Comparison of ENCODE assay signal across 11 cellular contexts in genomic region chr1:201876148-201876547, GRCh38. TPM values are rescaled to one million over a fixed set of nuclear protein-coding genes. Genes with fewer than 3 reads are reported as not detected.
DNase-seq lines count a peak whose midpoint lies in the region; ATAC-seq, FAIRE-seq and TF ChIP-seq lines count a peak whose summit lies in the region.
"Had no signal": no experiment of that assay in that cellular context is flagged by ENCODE, and none has a peak within 500 bp of the region (broad histone marks: within the 10 kb centered on the region; RNA-seq: fewer than 3 reads in every experiment).

No MANE protein-coding gene starts in this region.

- H3K27ac ChIP-seq in HCT116 (ENCODE audit: low read depth, low read length) (no peak overlapping the region), WERI-Rb-1 (peak overlapping the region; percentile 17; the same call in 1 of the 2 replicates), keratinocyte (ENCODE audit: control insufficient read depth, insufficient read depth, low read length) (no peak overlapping the region), left lung (no peak overlapping the region)

- peaks cover 0 to 8% of the 10 kb centered on the region in 2 experiments; a peak in 1 of 4 replicates for H3K4me1 ChIP-seq in HCT116 (ENCODE audit: control insufficient read depth in 1 of 2, insufficient read depth in 2 of 2, low read length in 2 of 2)
- peaks cover 4% of the 10 kb centered on the region for H3K4me1 ChIP-seq in keratinocyte (ENCODE audit: control insufficient read depth, extremely low read depth, insufficient read depth, low read length)
- no peaks in the 10 kb centered on the region for H3K4me1 ChIP-seq in left lung

- no peak for FAIRE-seq in keratinocyte (lab: Jason Lieb, UNC)
- FAIRE-seq: colon, kidney had no signal

- H3K27ac Mint-ChIP-seq in activated T-helper 2 cell treated with anti-CD3 and anti-CD28 coated beads, Interferon-gamma antibody, Interleukin-2, Interleukin-4, amounts not matched to agents 10 μg/mL and 5 μg/mL and 100 μg/mL, durations not matched to agents 14 hours and 24 hours and 36 hours = no peak overlapping the region

- dilution Hi-C loops in keratinocyte (cut with MboI; ENCODE audit: extremely low pct_ligation_motif_present, low sequenced_read_pairs) = no loop called here

- no peaks in the 10 kb centered on the region for H3K4me1 Mint-ChIP-seq in activated T-helper 2 cell treated with anti-CD3 and anti-CD28 coated beads, Interferon-gamma antibody, Interleukin-2, Interleukin-4, amounts not matched to agents 10 μg/mL and 5 μg/mL and 100 μg/mL, durations not matched to agents 14 hours and 24 hours and 36 hours (ENCODE audit: low read depth)

- no TSS peak for BruUV-seq in HCT116 (replicated peaks; lab: Mats Ljungman, UMichigan)

- no peak overlapping the region for H3K4me3 ChIP-seq in AG04449 (ENCODE audit: low read depth, low read length)
- no peak overlapping the region for H3K4me3 ChIP-seq in HCT116 (replicated peaks in 1 of 2; ENCODE audit: low read depth in 1 of 2, low read length in 2 of 2)
- H3K4me3 ChIP-seq in WERI-Rb-1 (ENCODE audit: low read depth, low read length) = no peak overlapping the region
- no peak overlapping the region for H3K4me3 ChIP-seq in keratinocyte (ENCODE audit: control insufficient read depth in 2 of 3, extremely low read depth in 1 of 3, insufficient read depth in 2 of 3, low read depth in 1 of 3, low read length in 3 of 3)
- no peak overlapping the region for H3K4me3 ChIP-seq in left lung

- no peaks in the 10 kb centered on the region for H3K9me1 ChIP-seq in keratinocyte (ENCODE audit: control insufficient read depth, extremely low read depth, insufficient read depth, low read length)

- TF ChIP-seq RAD21 in HCT116 (IDR thresholded peaks at IDR 0.05; ENCODE audit: low read depth) = peak; percentile 44

- no peaks in the 10 kb centered on the region for H3K27me3 ChIP-seq in HCT116 (ENCODE audit: insufficient read depth, low read length)
- H3K27me3 ChIP-seq in WERI-Rb-1 (ENCODE audit: insufficient read depth, low read depth, severe bottlenecking) = no peaks in the 10 kb centered on the region
- H3K27me3 ChIP-seq in keratinocyte (ENCODE audit: control insufficient read depth, extremely low read depth, insufficient read depth, low read length) = no peaks in the 10 kb centered on the region
- H3K27me3 ChIP-seq in left lung = no peaks in the 10 kb centered on the region

- H3K9me3 Mint-ChIP-seq in activated T-helper 2 cell treated with anti-CD3 and anti-CD28 coated beads, Interferon-gamma antibody, Interleukin-2, Interleukin-4, amounts not matched to agents 10 μg/mL and 5 μg/mL and 100 μg/mL, durations not matched to agents 14 hours and 24 hours and 36 hours = no peaks in the 10 kb centered on the region

- H3K79me2 ChIP-seq in HCT116 (ENCODE audit: insufficient read depth, low read length) = no peaks in the 10 kb centered on the region
- H3K79me2 ChIP-seq in keratinocyte (ENCODE audit: control insufficient read depth, insufficient read depth, low read length) = no peaks in the 10 kb centered on the region

- RAD21 ChIA-PET in HCT116 (lab: Charles Lee; ENCODE audit: low non-redundant PET in 1 of 2, low total read pairs in 2 of 2, uncharacterized antibody in 2 of 2, unreplicated experiment in 2 of 2) = no interaction called here

- H3K9ac ChIP-seq in HCT116 (ENCODE audit: low read length) = no peak overlapping the region
- no peak overlapping the region for H3K9ac ChIP-seq in keratinocyte (ENCODE audit: control insufficient read depth, extremely low read depth, insufficient read depth, low read length)

- H3K4me2 ChIP-seq in HCT116 (ENCODE audit: low read length) = no peak overlapping the region
- H3K4me2 ChIP-seq in keratinocyte (ENCODE audit: control insufficient read depth, extremely low read depth, insufficient read depth, low read depth, low read length) = no peak overlapping the region

- H2AFZ ChIP-seq in HCT116 (ENCODE audit: low read depth, low read length, poor library complexity, severe bottlenecking) (no peak overlapping the region), keratinocyte (ENCODE audit: control insufficient read depth, low read length) (no peak overlapping the region)

- H3K9me3 ChIP-seq in HCT116 (ENCODE audit: control insufficient read depth in 1 of 2, insufficient read depth in 1 of 2, low read depth in 1 of 2, low read length in 2 of 2) (no peaks in the 10 kb centered on the region), WERI-Rb-1 (ENCODE audit: severe bottlenecking) (no peaks in the 10 kb centered on the region), keratinocyte (ENCODE audit: control insufficient read depth, low read depth, low read length) (no peaks in the 10 kb centered on the region), left lung (no peaks in the 10 kb centered on the region)

- H3K36me3 ChIP-seq in HCT116 (ENCODE audit: control insufficient read depth in 1 of 2, insufficient read depth in 2 of 2, low read length in 2 of 2) = peaks cover 22 to 47% of the 10 kb centered on the region in 2 experiments; a peak in 3 of 4 replicates
- H3K36me3 ChIP-seq in WERI-Rb-1 = peaks cover 98% of the 10 kb centered on the region
- H3K36me3 ChIP-seq in keratinocyte (ENCODE audit: control insufficient read depth in 2 of 2, extremely low read depth in 1 of 2, insufficient read depth in 2 of 2, low read length in 2 of 2) = peaks cover 21 to 28% of the 10 kb centered on the region in 2 experiments
- peaks cover 0 to 57% of the 10 kb centered on the region in 2 donors for H3K36me3 ChIP-seq in left lung

- TF ChIP-seq POLR2A in HCT116 (IDR thresholded peaks at IDR 0.05; ENCODE audit: borderline replicate concordance, extremely low read depth, insufficient read depth, insufficient read length) = no peak

- H3K36me3 Mint-ChIP-seq in activated T-helper 2 cell treated with anti-CD3 and anti-CD28 coated beads, Interferon-gamma antibody, Interleukin-2, Interleukin-4, amounts not matched to agents 10 μg/mL and 5 μg/mL and 100 μg/mL, durations not matched to agents 14 hours and 24 hours and 36 hours (ENCODE audit: low read depth) = peaks cover 60% of the 10 kb centered on the region

- TF ChIP-seq CTCF in AG04449 (IDR thresholded peaks at IDR 0.05; ENCODE audit: insufficient read depth, low read length, missing control alignments) = peak; percentile 29
- peak; percentile 39 to 64 (median 55); a peak in 5 of 6 replicates for TF ChIP-seq CTCF in HCT116 (IDR thresholded peaks at IDR 0.05 in 2 of 3, conservative IDR thresholded peaks at IDR 0.05 in 1 of 3; ENCODE audit: borderline replicate concordance in 1 of 3, insufficient read depth in 1 of 3, low read depth in 2 of 3, low read length in 2 of 3)
- peak; percentile 71 for TF ChIP-seq CTCF in WERI-Rb-1 (IDR thresholded peaks at IDR 0.05; ENCODE audit: low read depth, low read length)
- peak; percentile 31 to 41 (median 36) for TF ChIP-seq CTCF in keratinocyte (optimal IDR thresholded peaks at IDR 0.05 in 1 of 3, IDR thresholded peaks at IDR 0.05 in 1 of 3, conservative IDR thresholded peaks at IDR 0.05 in 1 of 3; ENCODE audit: extremely low read depth in 1 of 3, insufficient read depth in 2 of 3, low read length in 3 of 3)
- TF ChIP-seq CTCF in left lung (IDR thresholded peaks at IDR 0.05) = no peak

- ATAC-seq in HCT116 (peak; percentile 61), GM18868 (IDR thresholded peaks at IDR 0.05; ENCODE audit: unreplicated experiment) (no peak), left lung (no peak)

- DNase-seq in AG04449 (ENCODE audit: low read depth, low spot score) (no peak), HCT116 (ENCODE audit: low read depth, low spot score) (no peak), WERI-Rb-1 (peak; percentile 82), keratinocyte (ENCODE audit: low read depth, low spot score) (no peak), left lung (no peak), glomerular visceral epithelial cell (ENCODE audit: extremely low spot score) (no peak)
- no peak for DNase-seq in activated T-helper 2 cell treated with anti-CD3 and anti-CD28 coated beads, Interferon-gamma antibody, Interleukin-2, Interleukin-4, amounts not matched to agents 10 μg/mL and 5 μg/mL and 100 μg/mL, durations not matched to agents 14 hours and 24 hours and 36 hours (ENCODE audit: low spot score)
- DNase-seq: kidney, NCI-H446 treated with DMSO at 0.1 percent for 48 hours had no signal

- CTCF ChIA-PET in AG04449 (lab: Yijun Ruan, JAX) = interaction anchor here (0.6 to 12.5 kb wide), 5 partner anchors 7 to 95 kb away, joined by 3 to 244 read pairs (median 3); no protein-coding TSS in a partner anchor
- CTCF ChIA-PET in HCT116 (lab: Charles Lee) = interaction anchor here (0.6 kb wide), 1 partner anchor 9 kb away, joined by 3 read pairs; no protein-coding TSS in a partner anchor

- H3K9me2 ChIP-seq in HCT116 (ENCODE audit: insufficient read depth) = no peaks in the 10 kb centered on the region

- POLR2A ChIA-PET in AG04449 (lab: Yijun Ruan, JAX) = no interaction called here
- POLR2A ChIA-PET in HCT116 (lab: Charles Lee) = no interaction called here

- no peaks in the 10 kb centered on the region for H3K27me3 Mint-ChIP-seq in activated T-helper 2 cell treated with anti-CD3 and anti-CD28 coated beads, Interferon-gamma antibody, Interleukin-2, Interleukin-4, amounts not matched to agents 10 μg/mL and 5 μg/mL and 100 μg/mL, durations not matched to agents 14 hours and 24 hours and 36 hours (ENCODE audit: low read depth)

- no peak overlapping the region for H3K4me3 Mint-ChIP-seq in activated T-helper 2 cell treated with anti-CD3 and anti-CD28 coated beads, Interferon-gamma antibody, Interleukin-2, Interleukin-4, amounts not matched to agents 10 μg/mL and 5 μg/mL and 100 μg/mL, durations not matched to agents 14 hours and 24 hours and 36 hours (ENCODE audit: low read depth)

- intact Hi-C loops in HCT116 (cut with micrococcal nuclease) = loop anchor here (5.0 kb wide), 1 partner anchor 344 kb away; no protein-coding TSS in a partner anchor
- intact Hi-C loops in left lung (cut with DNase I) = no loop called here
- intact Hi-C loops in activated T-helper 2 cell treated with anti-CD3 and anti-CD28 coated beads, Interferon-gamma antibody, Interleukin-2, Interleukin-4, amounts not matched to agents 10 μg/mL and 5 μg/mL and 100 μg/mL, durations not matched to agents 14 hours and 24 hours and 36 hours (cut with micrococcal nuclease) = loop anchor here (5.0 kb wide), 1 partner anchor 96 kb away; no protein-coding TSS in a partner anchor

- H4K20me1 ChIP-seq in HCT116 (ENCODE audit: insufficient read depth) (no peaks in the 10 kb centered on the region; the same call in 1 of the 2 replicates), keratinocyte (ENCODE audit: control insufficient read depth, extremely low read depth, insufficient read depth, low read length) (no peaks in the 10 kb centered on the region)

RNA-seq across cellular contexts. Expression of gene SHISA4, which starts 12.6 kb away (rescaled TPM):
- total RNA-seq in HCT116 (2021; ENCODE audit: unreplicated experiment) (15.2 TPM), left lung (10 to 100 TPM; 12.7 to 26.1 TPM)
- polyA plus RNA-seq in HCT116 (2012) = 23.0 and 23.2 TPM in 2 replicates
- polyA plus RNA-seq in keratinocyte = 2.2 to 5.8 TPM (median 4.0 TPM) in 3 replicates
- polyA plus RNA-seq in keratinocyte (2011; ENCODE audit: low read depth) = 0.46 TPM
- 3.6 and 6.3 TPM in 2 replicates for polyA plus RNA-seq in keratinocyte (2011; cell fraction: cytosol; rRNA removed)
- polyA plus RNA-seq in keratinocyte (2011; cell fraction: nucleus; rRNA removed) = 2.3 and 3.2 TPM in 2 replicates
- polyA plus RNA-seq in keratinocyte (2012; ENCODE audit: low replicate concordance) = 3.3 and 4.0 TPM in 2 replicates
- 1.9 to 7.4 TPM (median 6.7 TPM) in 3 replicates for polyA minus RNA-seq in keratinocyte
- 4.0 TPM for polyA minus RNA-seq in keratinocyte (2011; cell fraction: cytosol; rRNA and poly(A)+ RNA removed)
- polyA minus RNA-seq in keratinocyte (2011; cell fraction: nucleus; rRNA and poly(A)+ RNA removed) = 0.93 and 2.1 TPM in 2 replicates
- 0.41 and 0.48 TPM in 2 replicates for total RNA-seq in activated T-helper 2 cell treated with anti-CD3 and anti-CD28 coated beads, Interferon-gamma antibody, Interleukin-2, Interleukin-4, amounts not matched to agents 10 μg/mL and 5 μg/mL and 100 μg/mL, durations not matched to agents 14 hours and 24 hours and 36 hours

RNA-seq across cellular contexts. Expression of gene IPO9, which starts 47.2 kb away (rescaled TPM):
- total RNA-seq in HCT116 (2021; ENCODE audit: unreplicated experiment) = 80.6 TPM
- 34.4 and 44.0 TPM in 2 replicates for polyA plus RNA-seq in HCT116 (2012)
- 32.5 to 38.9 TPM (median 35.8 TPM) in 3 replicates for polyA plus RNA-seq in keratinocyte
- polyA plus RNA-seq in keratinocyte (2011; ENCODE audit: low read depth) = 6.8 TPM
- 20.0 and 29.8 TPM in 2 replicates for polyA plus RNA-seq in keratinocyte (2011; cell fraction: cytosol; rRNA removed)
- polyA plus RNA-seq in keratinocyte (2011; cell fraction: nucleus; rRNA removed) = 47.8 and 64.0 TPM in 2 replicates
- polyA plus RNA-seq in keratinocyte (2012; ENCODE audit: low replicate concordance) = 14.2 and 31.1 TPM in 2 replicates
- polyA minus RNA-seq in keratinocyte = 36.4 to 50.5 TPM (median 41.4 TPM) in 3 replicates
- polyA minus RNA-seq in keratinocyte (2011; cell fraction: cytosol; rRNA and poly(A)+ RNA removed) = 23.4 TPM
- 21.1 and 42.0 TPM in 2 replicates for polyA minus RNA-seq in keratinocyte (2011; cell fraction: nucleus; rRNA and poly(A)+ RNA removed)
- total RNA-seq in left lung = 10 to 100 TPM; 49.3 to 59.2 TPM
- 64.7 and 66.7 TPM in 2 replicates for total RNA-seq in activated T-helper 2 cell treated with anti-CD3 and anti-CD28 coated beads, Interferon-gamma antibody, Interleukin-2, Interleukin-4, amounts not matched to agents 10 μg/mL and 5 μg/mL and 100 μg/mL, durations not matched to agents 14 hours and 24 hours and 36 hours

Comparison
In these comparisons a context has a peak if more than half of its experiments do, and no peak if none do; other contexts are left out.
1. CTCF ChIP-seq: peak in AG04449 (single experiment), HCT116 (3 of 3), WERI-Rb-1 (single experiment) and keratinocyte (3 of 3); none in left lung (0 of 2).
2. intact Hi-C loops: an anchor here in HCT116 (5.0 kb wide) and activated T-helper 2 cell treated with anti-CD3 and anti-CD28 coated beads, Interferon-gamma antibody, Interleukin-2, Interleukin-4, amounts not matched to agents 10 μg/mL and 5 μg/mL and 100 μg/mL, durations not matched to agents 14 hours and 24 hours and 36 hours (5.0 kb wide); none called in left lung.